Comparison of ENCODE assay signal across 8 cellular contexts in genomic region chr16:87860553-87861299, GRCh38. TPM values are rescaled to one million over a fixed set of nuclear protein-coding genes. Genes with fewer than 3 reads are reported as not detected.
DNase-seq lines count a peak whose midpoint lies in the region; ATAC-seq and TF ChIP-seq lines count a peak whose summit lies in the region.

No MANE protein-coding gene starts in this region.

- H3K36me3 Mint-ChIP-seq in effector memory CD8-positive, alpha-beta T cell (ENCODE audit: insufficient read depth), result peaks cover 90% of the 10 kb centered on the region

- H3K9me3 Mint-ChIP-seq in effector memory CD8-positive, alpha-beta T cell, result no peaks in the 10 kb centered on the region

- DNase-seq in NCI-H2227 (lab: John Stamatoyannopoulos, UW; ENCODE audit: unreplicated experiment), result peak; percentile 44
- DNase-seq in NCI-H2227 treated with DMSO at 0.1 percent for 48 hours (lab: John Stamatoyannopoulos, UW), result no peak
- DNase-seq in effector memory CD8-positive, alpha-beta T cell, result no peak
- peak; percentile 75 for DNase-seq in retinal pigment epithelial cell (ENCODE audit: low read depth)
- DNase-seq in stimulated activated CD4-positive, alpha-beta T cell treated with anti-CD3 and anti-CD28 coated beads, Interleukin-4, amount 100 ng/mL, for 1 hour, result no peak

- no peaks in the 10 kb centered on the region for H3K27me3 Mint-ChIP-seq in effector memory CD8-positive, alpha-beta T cell

- peak; percentile 14 for ATAC-seq in effector memory CD8-positive, alpha-beta T cell (replicated peaks)
- ATAC-seq in HG03354 (IDR thresholded peaks at IDR 0.05; ENCODE audit: poor library complexity, severe bottlenecking, unreplicated experiment) (no peak), HG02885 (IDR thresholded peaks at IDR 0.05; ENCODE audit: poor library complexity, unreplicated experiment) (no peak)

- peak overlapping the region; percentile 86 to 98 for H3K27ac Mint-ChIP-seq in effector memory CD8-positive, alpha-beta T cell

- peak overlapping the region; percentile 53 to 90 for H3K4me3 Mint-ChIP-seq in effector memory CD8-positive, alpha-beta T cell

- TF ChIP-seq CTCF in retinal pigment epithelial cell (conservative IDR thresholded peaks at IDR 0.05; ENCODE audit: low read depth, low read length), result no peak

- peaks cover 34 to 45% of the 10 kb centered on the region in 2 donors for H3K4me1 Mint-ChIP-seq in effector memory CD8-positive, alpha-beta T cell (ENCODE audit: low read depth in 2 of 2)

- peak overlapping the region; percentile 24 for H3K4me3 ChIP-seq in retinal pigment epithelial cell (ENCODE audit: low read length)

TF ChIP-seq in PFSK-1, 5 proteins besides CTCF, POLR2A, EP300 and RAD21:
- TF ChIP-seq FOXP2 (optimal IDR thresholded peaks at IDR 0.05; ENCODE audit: borderline replicate concordance, extremely low read depth, extremely low read length, insufficient read depth) (no peak), SIN3A (IDR thresholded peaks at IDR 0.05; ENCODE audit: borderline replicate concordance, insufficient read depth, low read length) (no peak), POLR2AphosphoS5 (IDR thresholded peaks at IDR 0.05; ENCODE audit: low read depth, low read length) (no peak), TAF1 (IDR thresholded peaks at IDR 0.05; ENCODE audit: borderline replicate concordance, insufficient read depth, low read length) (no peak)
- TF ChIP-seq, protein P1, sequence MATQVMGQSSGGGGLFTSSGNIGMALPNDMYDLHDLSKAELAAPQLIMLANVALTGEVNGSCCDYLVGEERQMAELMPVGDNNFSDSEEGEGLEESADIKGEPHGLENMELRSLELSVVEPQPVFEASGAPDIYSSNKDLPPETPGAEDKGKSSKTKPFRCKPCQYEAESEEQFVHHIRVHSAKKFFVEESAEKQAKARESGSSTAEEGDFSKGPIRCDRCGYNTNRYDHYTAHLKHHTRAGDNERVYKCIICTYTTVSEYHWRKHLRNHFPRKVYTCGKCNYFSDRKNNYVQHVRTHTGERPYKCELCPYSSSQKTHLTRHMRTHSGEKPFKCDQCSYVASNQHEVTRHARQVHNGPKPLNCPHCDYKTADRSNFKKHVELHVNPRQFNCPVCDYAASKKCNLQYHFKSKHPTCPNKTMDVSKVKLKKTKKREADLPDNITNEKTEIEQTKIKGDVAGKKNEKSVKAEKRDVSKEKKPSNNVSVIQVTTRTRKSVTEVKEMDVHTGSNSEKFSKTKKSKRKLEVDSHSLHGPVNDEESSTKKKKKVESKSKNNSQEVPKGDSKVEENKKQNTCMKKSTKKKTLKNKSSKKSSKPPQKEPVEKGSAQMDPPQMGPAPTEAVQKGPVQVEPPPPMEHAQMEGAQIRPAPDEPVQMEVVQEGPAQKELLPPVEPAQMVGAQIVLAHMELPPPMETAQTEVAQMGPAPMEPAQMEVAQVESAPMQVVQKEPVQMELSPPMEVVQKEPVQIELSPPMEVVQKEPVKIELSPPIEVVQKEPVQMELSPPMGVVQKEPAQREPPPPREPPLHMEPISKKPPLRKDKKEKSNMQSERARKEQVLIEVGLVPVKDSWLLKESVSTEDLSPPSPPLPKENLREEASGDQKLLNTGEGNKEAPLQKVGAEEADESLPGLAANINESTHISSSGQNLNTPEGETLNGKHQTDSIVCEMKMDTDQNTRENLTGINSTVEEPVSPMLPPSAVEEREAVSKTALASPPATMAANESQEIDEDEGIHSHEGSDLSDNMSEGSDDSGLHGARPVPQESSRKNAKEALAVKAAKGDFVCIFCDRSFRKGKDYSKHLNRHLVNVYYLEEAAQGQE (IDR thresholded peaks at IDR 0.05; ENCODE audit: insufficient read depth in 1 of 2, low read depth in 2 of 2, low read length in 2 of 2), result 0 out of 4 replicates have a peak, but pooled peaks have one; percentile 11 to 55
TF ChIP-seq in PFSK-1: peak in this region for 1.

RNA-seq across cellular contexts. Expression of gene SLC7A5, which starts 8.6 kb away (rescaled TPM):
- polyA plus RNA-seq in PFSK-1 (2012; ENCODE audit: insufficient read length, low read depth), result 504 TPM

Comparison
In these comparisons a context has a peak if more than half of its experiments do, and no peak if none do; other contexts are left out.
1. DNase-seq: peak in NCI-H2227 (single experiment) and retinal pigment epithelial cell (single experiment); none in NCI-H2227 treated with DMSO at 0.1 percent for 48 hours (single experiment), effector memory CD8-positive, alpha-beta T cell (0 of 3) and stimulated activated CD4-positive, alpha-beta T cell treated with anti-CD3 and anti-CD28 coated beads, Interleukin-4, amount 100 ng/mL, for 1 hour (single experiment).